Comparison of ENCODE assay signal across 8 cellular contexts in the genomic region with DNA sequence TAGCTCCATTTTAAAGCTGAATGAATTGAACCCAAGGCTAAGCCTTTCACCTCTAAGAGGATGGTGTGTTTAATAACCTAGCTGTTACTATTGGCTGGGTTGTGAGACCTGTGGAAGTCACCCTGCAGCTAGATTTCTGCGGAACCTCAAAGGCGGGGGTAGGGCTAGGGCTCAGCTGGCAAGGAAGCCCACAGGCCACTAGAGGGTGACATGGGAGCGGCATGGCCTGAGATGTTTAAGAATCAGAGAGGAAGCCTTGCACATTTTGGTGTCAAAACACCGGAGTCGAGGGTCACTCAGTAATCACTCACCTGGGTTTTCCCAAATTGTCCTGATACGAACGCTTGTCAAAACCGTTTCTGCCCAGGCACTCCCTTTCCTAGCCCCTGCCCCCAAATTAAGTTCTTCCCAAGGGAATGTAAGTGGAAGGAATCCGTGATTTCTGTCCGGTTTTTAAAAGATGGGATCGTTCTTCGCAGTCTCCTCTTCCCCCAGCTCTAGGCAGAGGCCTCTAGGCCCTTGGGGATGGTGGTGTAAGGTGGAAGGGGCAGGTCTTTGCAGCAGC. TPM values are rescaled to one million over a fixed set of nuclear protein-coding genes. Genes with fewer than 3 reads are reported as not detected.
DNase-seq lines count a peak whose midpoint lies in the region; ATAC-seq, FAIRE-seq and TF ChIP-seq lines count a peak whose summit lies in the region.

No MANE protein-coding gene starts in this region.

- in situ Hi-C loops in GM13976 (cut with MboI; ENCODE audit: low sequenced_read_pairs, unreplicated experiment), result no loop called here

- FAIRE-seq in RCC 7860 (lab: Jason Lieb, UNC), result no peak

- peak; percentile 51 for TF ChIP-seq CTCF in AG04450 (IDR thresholded peaks at IDR 0.05; ENCODE audit: low read depth, low read length)
- peak; percentile 19 for TF ChIP-seq CTCF in GM13976 (IDR thresholded peaks at IDR 0.05; ENCODE audit: borderline replicate concordance, control extremely low read depth, extremely low read depth, insufficient read depth, missing control alignments)

- CTCF ChIA-PET in AG04450 (lab: Charles Lee), result interaction anchor here (0.5 to 2.0 kb wide), 6 partner anchors 13 to 370 kb away, joined by 3 to 7 read pairs (median 4); no protein-coding TSS in a partner anchor

- peak overlapping the region; percentile 12; the same call in 1 of the 2 replicates for H3K9ac ChIP-seq in iPS-20b (ENCODE audit: low read depth, low read length)

- H3K4me1 ChIP-seq in iPS-20b (ENCODE audit: insufficient read depth, low read length), result no peaks in the 10 kb centered on the region

- POLR2A ChIA-PET in AG04450 (lab: Yijun Ruan, JAX), result no interaction called here

- H3K4me3 ChIP-seq in AG04450 (ENCODE audit: low read depth, low read length) (no peak overlapping the region), iPS-20b (ENCODE audit: low read length) (no peak overlapping the region)

- DNase-seq in AG04450 (ENCODE audit: low read depth, low spot score), result no peak
- no peak for DNase-seq in GM13976 (ENCODE audit: low spot score)
- peak; percentile 46 for DNase-seq in RPMI7951 (ENCODE audit: low read depth)
- DNase-seq in activated gamma-delta T cell treated with anti-CD3 and anti-CD28 coated beads, Interleukin-2, amount 50 U/mL, for 16 hours (ENCODE audit: low read depth), result peak; percentile 32
- DNase-seq in stimulated activated CD4-positive, alpha-beta T cell treated with anti-CD3 and anti-CD28 coated beads, TNF-alpha, amount 100 ng/mL, for 48 hours (ENCODE audit: low read depth in 3 of 3), result peak; percentile 45 to 59 (median 57)
- no peak for DNase-seq in RCC 7860 (ENCODE audit: low spot score)

- no peak for ATAC-seq in HG03039 (IDR thresholded peaks at IDR 0.05; ENCODE audit: unreplicated experiment)

- H3K36me3 ChIP-seq in iPS-20b (ENCODE audit: insufficient read depth, low read depth, low read length), result no peaks in the 10 kb centered on the region

- peaks cover 5% of the 10 kb centered on the region for H3K27me3 ChIP-seq in AG04450 (ENCODE audit: control insufficient read depth, insufficient read depth, low read length)
- peaks cover 12% of the 10 kb centered on the region; the same call in 1 of the 2 replicates for H3K27me3 ChIP-seq in iPS-20b (ENCODE audit: insufficient read depth, low read length)

- no peak overlapping the region for H3K27ac ChIP-seq in AG04450 (ENCODE audit: low read depth, low read length)
- H3K27ac ChIP-seq in iPS-20b (ENCODE audit: low read length), result no peak overlapping the region

- no peaks in the 10 kb centered on the region for H3K9me3 ChIP-seq in AG04450 (ENCODE audit: control insufficient read depth, insufficient read depth, low read length)
- H3K9me3 ChIP-seq in iPS-20b (ENCODE audit: insufficient read depth, low read depth, low read length), result no peaks in the 10 kb centered on the region

RNA-seq across cellular contexts. Expression of gene ACAD9, which starts 3.8 kb away (rescaled TPM):
- polyA plus RNA-seq in AG04450 (2011; rRNA removed), result 31.0 and 35.2 TPM in 2 replicates
- polyA minus RNA-seq in AG04450 (2011; rRNA and poly(A)+ RNA removed), result 33.4 and 45.1 TPM in 2 replicates
- 37.6 and 40.0 TPM in 2 replicates for total RNA-seq in RPMI7951 (2014; rRNA removed; shearing (Covaris generic))

Comparison
In these comparisons a context has a peak if more than half of its experiments do, and no peak if none do; other contexts are left out.
1. DNase-seq: peak in RPMI7951 (single experiment), activated gamma-delta T cell treated with anti-CD3 and anti-CD28 coated beads, Interleukin-2, amount 50 U/mL, for 16 hours (single experiment) and stimulated activated CD4-positive, alpha-beta T cell treated with anti-CD3 and anti-CD28 coated beads, TNF-alpha, amount 100 ng/mL, for 48 hours (3 of 3); none in AG04450 (single experiment), GM13976 (single experiment) and RCC 7860 (single experiment).